Comparison of ENCODE assay signal across 27 cellular contexts in the genomic region with DNA sequence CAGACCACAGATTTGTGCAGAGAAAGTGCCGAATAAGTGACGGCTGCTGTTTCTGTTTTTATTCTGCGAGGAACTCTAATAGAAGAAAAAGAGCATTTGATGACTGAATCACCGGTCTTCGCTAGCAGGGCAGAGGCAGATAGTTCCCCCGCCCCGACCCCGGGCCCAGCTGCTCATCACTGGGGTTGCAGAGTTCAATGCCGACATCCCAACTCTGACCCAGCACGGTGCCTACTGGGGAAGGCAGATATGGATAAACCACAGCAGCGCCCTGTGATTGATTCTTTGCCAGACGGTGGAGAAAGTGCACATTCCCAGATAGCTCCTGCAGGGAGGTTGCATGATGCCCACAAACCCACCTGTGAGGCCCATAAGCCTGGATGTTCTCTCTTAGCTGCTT.
"Had no signal": no experiment of that assay in that cellular context is flagged by ENCODE, and none has a peak within 500 bp of the region (broad histone marks: within the 10 kb centered on the region; RNA-seq: fewer than 3 reads in every experiment).

No MANE protein-coding gene starts in this region.

- H3K4me1 ChIP-seq: stomach, suprapubic skin, testis, thyroid gland, tibial artery, tibial nerve, transverse colon, upper lobe of left lung, upper lobe of right lung, uterus, vagina had no signal

- H3K27ac ChIP-seq: stomach, suprapubic skin, testis, thoracic aorta, thyroid gland, tibial artery, tibial nerve, transverse colon, upper lobe of left lung, upper lobe of right lung, uterus, vagina had no signal

- H3K9me3 ChIP-seq: stomach, suprapubic skin, testis, thoracic aorta, thyroid gland, tibial artery, tibial nerve, transverse colon, upper lobe of left lung, upper lobe of right lung, uterus, vagina had no signal

- H3K27me3 ChIP-seq: suprapubic skin, testis, thyroid gland, tibial artery, tibial nerve, transverse colon, upper lobe of left lung, upper lobe of right lung, uterus, vagina had no signal

- DNase-seq: stimulated activated CD4-positive, alpha-beta T cell treated with anti-CD3 and anti-CD28 coated beads, Interleukin-2, amount 100 ng/mL, for 48 hours; stimulated activated CD4-positive, alpha-beta T cell treated with anti-CD3 and anti-CD28 coated beads, Interleukin-4, amount 100 ng/mL, for 1 hour; stimulated activated CD4-positive, alpha-beta T cell treated with anti-CD3 and anti-CD28 coated beads, Interleukin-4, amount 100 ng/mL, for 24 hours; stimulated activated CD4-positive, alpha-beta T cell treated with anti-CD3 and anti-CD28 coated beads, Interleukin-4, amount 100 ng/mL, for 4 hours; stimulated activated CD8-positive, alpha-beta memory T cell treated with anti-CD3 and anti-CD28 coated beads, Interleukin-4, amount 100 ng/mL, for 48 hours; stimulated activated naive B cell treated with anti-CD40 and anti-IgM and Interleukin-4, amounts not matched to agents 10 μg/mL and 1 μg/mL and 100 μg/mL, for 72 hours; stimulated activated naive CD4-positive, alpha-beta T cell; stimulated activated naive CD4-positive, alpha-beta T cell treated with Interleukin-2 at 50 U/mL for 16 hours; stimulated activated naive CD8-positive, alpha-beta T cell treated with anti-CD3 and anti-CD28 coated beads, Interleukin-15, amount 100 ng/mL, for 72 hours; stimulated activated naive CD8-positive, alpha-beta T cell treated with anti-CD3 and anti-CD28 coated beads, Interleukin-15, Interleukin-2, amounts not matched to agents 100 U/mL and 50 U/mL, for 24 hours; stomach; substantia nigra; testis; thyroid gland; tibial artery; transverse colon; trophoblast cell; upper lobe of right lung; uterus had no signal

- H3K4me3 ChIP-seq: stomach, suprapubic skin, testis, thoracic aorta, thyroid gland, tibial artery, tibial nerve, transverse colon, upper lobe of left lung, upper lobe of right lung, uterus, vagina had no signal

- ATAC-seq: stimulated activated effector memory CD8-positive, alpha-beta T cell treated with anti-CD3 and anti-CD28 coated beads, Interleukin-12 subunit alpha, Interleukin-12 subunit beta, amount 100 ng/mL, for 72 hours; stimulated activated memory B cell treated with anti-CD40 and anti-IgM and Interleukin-4, amounts not matched to agents 10 μg/mL and 1 μg/mL and 100 μg/mL, for 72 hours; stimulated activated naive B cell treated with anti-CD40 and anti-IgM and Interleukin-4, amounts not matched to agents 10 μg/mL and 1 μg/mL and 100 μg/mL, for 72 hours; stimulated activated naive CD8-positive, alpha-beta T cell treated with anti-CD3 and anti-CD28 coated beads, Interleukin-15, amount 100 ng/mL, for 72 hours; stimulated activated naive CD8-positive, alpha-beta T cell treated with anti-CD3 and anti-CD28 coated beads, Interleukin-15, Interleukin-2, amounts not matched to agents 100 U/mL and 50 U/mL, for 24 hours; upper lobe of right lung had no signal

- H3K36me3 ChIP-seq: stomach, suprapubic skin, thoracic aorta, thyroid gland, tibial artery, tibial nerve, transverse colon, upper lobe of left lung, upper lobe of right lung, uterus, vagina had no signal

- FAIRE-seq: urothelium cell line had no signal
